In genomic region chr3:119098620-119099222, GRCh38 we compare ENCODE assay signal across 8 cellular contexts.
DNase-seq lines count a peak whose midpoint lies in the region; FAIRE-seq and TF ChIP-seq lines count a peak whose summit lies in the region.

No MANE protein-coding gene starts in this region.

- no peak overlapping the region for H3K9ac ChIP-seq in MM.1S (ENCODE audit: low read length)

- H3K27ac ChIP-seq in 22Rv1: no peak overlapping the region
- no peak overlapping the region for H3K27ac ChIP-seq in MM.1S (ENCODE audit: low read length)

- H3K4me1 ChIP-seq in MM.1S (ENCODE audit: low read length): no peaks in the 10 kb centered on the region

- H4K20me1 ChIP-seq in MM.1S (ENCODE audit: insufficient read depth, low read length): no peaks in the 10 kb centered on the region

- H3K4me2 ChIP-seq in MM.1S (ENCODE audit: low read depth, low read length): no peak overlapping the region

- H3K36me3 ChIP-seq in MM.1S (replicated peaks; ENCODE audit: insufficient read depth, low read length): no peaks in the 10 kb centered on the region

- peak; percentile 37 for DNase-seq in EL
- peak; percentile 61 for DNase-seq in MM.1S
- peak; percentile 24 for DNase-seq in amniotic epithelial cell (ENCODE audit: low read depth)
- DNase-seq in inferior parietal cortex (ENCODE audit: extremely low spot score): peak; percentile 83
- peak; percentile 42 for DNase-seq in urothelium cell line (ENCODE audit: low spot score)
- DNase-seq in UCSD-AML1 (lab: John Stamatoyannopoulos, UW; ENCODE audit: unreplicated experiment): no peak
- no peak for DNase-seq in 8988T

- H3F3A ChIP-seq in MM.1S (ENCODE audit: insufficient read depth, low read length): no peaks in the 10 kb centered on the region

- H3K9me2 ChIP-seq in MM.1S (replicated peaks; ENCODE audit: insufficient read depth, low read length): no peaks in the 10 kb centered on the region

- TF ChIP-seq CTCF in 22Rv1 (IDR thresholded peaks at IDR 0.05) (peak; percentile 78), MM.1S (IDR thresholded peaks at IDR 0.05; ENCODE audit: low read length) (peak; percentile 67)

- H2AFZ ChIP-seq in MM.1S (ENCODE audit: low read length): no peak overlapping the region

- no peak for FAIRE-seq in urothelium cell line (lab: Jason Lieb, UNC)

- H3K79me2 ChIP-seq in MM.1S (ENCODE audit: low read length): no peaks in the 10 kb centered on the region

- no peak overlapping the region for H3K4me3 ChIP-seq in MM.1S (ENCODE audit: low read length)

- H3K9me3 ChIP-seq in MM.1S (replicated peaks; ENCODE audit: insufficient read depth, low read length): no peaks in the 10 kb centered on the region

- H3K27me3 ChIP-seq in MM.1S (replicated peaks; ENCODE audit: insufficient read depth, low read length): no peaks in the 10 kb centered on the region

Comparison
In these comparisons a context has a peak if more than half of its experiments do, and no peak if none do; other contexts are left out.
1. DNase-seq: peak in EL (single experiment), MM.1S (single experiment), amniotic epithelial cell (single experiment), inferior parietal cortex (single experiment) and urothelium cell line (single experiment); none in UCSD-AML1 (single experiment) and 8988T (single experiment).